8 cellular contexts compared by ENCODE assay signal in the genomic region with DNA sequence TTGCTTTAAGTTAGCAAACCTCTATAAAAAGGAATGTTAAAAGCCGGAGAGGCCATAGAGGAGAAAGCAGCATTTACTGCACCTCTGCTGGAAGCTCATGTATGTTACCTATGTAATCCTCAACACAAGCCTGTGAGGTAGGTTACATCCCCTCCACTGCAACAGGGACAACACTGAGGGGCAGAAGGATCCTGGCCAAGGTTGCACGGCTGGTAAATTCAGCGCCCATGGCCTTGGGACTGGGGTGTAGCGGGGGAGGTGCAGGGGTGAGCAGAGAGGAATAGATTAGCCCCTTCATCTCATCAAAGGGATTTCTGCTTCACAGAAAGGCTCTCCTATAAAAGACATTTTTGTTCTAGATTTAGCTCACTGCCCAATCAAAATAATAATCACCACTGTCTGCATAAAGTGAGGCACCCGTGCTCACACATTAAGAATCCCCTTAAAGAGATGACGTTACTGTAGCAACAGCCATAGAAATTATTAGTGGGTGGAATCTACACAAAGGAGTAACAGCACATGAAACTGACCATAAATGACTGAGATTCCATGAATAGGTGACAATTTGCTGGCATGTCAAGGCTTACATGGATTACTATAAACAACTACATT. TPM values are rescaled to one million over a fixed set of nuclear protein-coding genes. Genes with fewer than 3 reads are reported as not detected.
DNase-seq lines count a peak whose midpoint lies in the region; ATAC-seq, FAIRE-seq and TF ChIP-seq lines count a peak whose summit lies in the region.
"Had no signal": no experiment of that assay in that cellular context is flagged by ENCODE, and none has a peak within 500 bp of the region (broad histone marks: within the 10 kb centered on the region; RNA-seq: fewer than 3 reads in every experiment).

No MANE protein-coding gene starts in this region.

- no peak for TF ChIP-seq RAD21 in HCT116 (IDR thresholded peaks at IDR 0.05; ENCODE audit: low read depth)

- H3K4me1 ChIP-seq in HCT116 (ENCODE audit: control insufficient read depth in 1 of 2, insufficient read depth in 2 of 2, low read length in 2 of 2) (peaks cover 14 to 42% of the 10 kb centered on the region in 2 experiments; a peak in 3 of 4 replicates), small intestine (ENCODE audit: control insufficient read depth in 2 of 2, insufficient read depth in 1 of 2, low read depth in 1 of 2, low read length in 1 of 2) (peaks cover 3 to 6% of the 10 kb centered on the region in 2 donors)

- H3K9ac ChIP-seq in HCT116 (ENCODE audit: low read length): no peak overlapping the region

- H3K4me2 ChIP-seq in HCT116 (ENCODE audit: low read length): no peak overlapping the region

- 20 to 47% (median 33%) methylated on average over 6 of the region's 6 CpGs for WGBS in small intestine, 3 donors

- BruUV-seq in HCT116 (replicated peaks; lab: Mats Ljungman, UMichigan): TSS peak; percentile 40

- TF ChIP-seq CTCF in HCT116 (IDR thresholded peaks at IDR 0.05 in 2 of 3, conservative IDR thresholded peaks at IDR 0.05 in 1 of 3; ENCODE audit: borderline replicate concordance in 1 of 3, insufficient read depth in 1 of 3, low read depth in 2 of 3, low read length in 2 of 3) (no peak), foreskin fibroblast (IDR thresholded peaks at IDR 0.05; ENCODE audit: low read depth, low read length) (no peak)

- TF ChIP-seq POLR2A in HCT116 (IDR thresholded peaks at IDR 0.05; ENCODE audit: borderline replicate concordance, extremely low read depth, insufficient read depth, insufficient read length): no peak

- intact Hi-C loops in HCT116 (cut with micrococcal nuclease): no loop called here
- intact Hi-C loops in activated CD4-positive, alpha-beta memory T cell treated with anti-CD3 and anti-CD28 coated beads for 36 hours (cut with micrococcal nuclease): loop anchor here (1.0 to 10.0 kb wide), 3 partner anchors 25 to 463 kb away; partner anchors contain the start of gene BANP

- FAIRE-seq in small intestine (lab: Jason Lieb, UNC): no peak

- H3K9me3 ChIP-seq in HCT116 (ENCODE audit: control insufficient read depth in 1 of 2, insufficient read depth in 1 of 2, low read depth in 1 of 2, low read length in 2 of 2) (no peaks in the 10 kb centered on the region), small intestine (ENCODE audit: control insufficient read depth, low read depth) (no peaks in the 10 kb centered on the region)
- H3K9me3 ChIP-seq: SJCRH30 had no signal

- H3K4me1 Mint-ChIP-seq in activated CD4-positive, alpha-beta memory T cell treated with anti-CD3 and anti-CD28 coated beads for 36 hours (ENCODE audit: low read depth): peaks cover 66% of the 10 kb centered on the region

- DNase-seq in HCT116 (ENCODE audit: low read depth, low spot score) (no peak), foreskin fibroblast (no peak), small intestine (no peak), NCI-H1092 treated with DMSO at 0.1 percent for 48 hours (lab: John Stamatoyannopoulos, UW) (no peak), dermis blood vessel endothelial cell (no peak)
- DNase-seq in activated CD4-positive, alpha-beta memory T cell treated with anti-CD3 and anti-CD28 coated beads for 36 hours: no peak
- DNase-seq in stimulated activated CD4-positive, alpha-beta T cell treated with anti-CD3 and anti-CD28 coated beads, Interleukin-15, amount 100 ng/mL, for 24 hours: no peak
- DNase-seq: SJCRH30 had no signal

- no peaks in the 10 kb centered on the region for H3K27me3 Mint-ChIP-seq in activated CD4-positive, alpha-beta memory T cell treated with anti-CD3 and anti-CD28 coated beads for 36 hours

- H2AFZ ChIP-seq in HCT116 (ENCODE audit: low read depth, low read length, poor library complexity, severe bottlenecking): no peak overlapping the region

- peaks cover 73% of the 10 kb centered on the region for H3K79me2 ChIP-seq in HCT116 (ENCODE audit: insufficient read depth, low read length)

- POLR2A ChIA-PET in HCT116 (lab: Charles Lee): interaction anchor here (1.3 kb wide), 1 partner anchor 19 kb away, joined by 3 read pairs; no protein-coding TSS in a partner anchor
- POLR2A ChIA-PET in activated CD4-positive, alpha-beta memory T cell treated with anti-CD3 and anti-CD28 coated beads for 36 hours (lab: Charles Lee): interaction anchor here (0.6 kb wide), 1 partner anchor 43 kb away, joined by 7 read pairs; no protein-coding TSS in a partner anchor

- H3K4me3 ChIP-seq in HCT116 (replicated peaks in 1 of 2; ENCODE audit: low read depth in 1 of 2, low read length in 2 of 2) (no peak overlapping the region), foreskin fibroblast (ENCODE audit: low read depth in 1 of 2, low read length in 2 of 2) (peak overlapping the region; percentile 55 to 73), small intestine (ENCODE audit: low read depth in 1 of 2, low read length in 2 of 2) (peak overlapping the region in 1 of 2 donors; percentile 88)
- H3K4me3 ChIP-seq: SJCRH30 had no signal

- H3K4me3 Mint-ChIP-seq in activated CD4-positive, alpha-beta memory T cell treated with anti-CD3 and anti-CD28 coated beads for 36 hours: peak overlapping the region; percentile 74

- H3K36me3 Mint-ChIP-seq in activated CD4-positive, alpha-beta memory T cell treated with anti-CD3 and anti-CD28 coated beads for 36 hours: peaks cover 6% of the 10 kb centered on the region

- H3K27me3 ChIP-seq in HCT116 (ENCODE audit: insufficient read depth, low read length) (no peaks in the 10 kb centered on the region), small intestine (ENCODE audit: control insufficient read depth in 2 of 2, insufficient read depth in 2 of 2, low read length in 2 of 2) (no peaks in the 10 kb centered on the region)
- H3K27me3 ChIP-seq: SJCRH30 had no signal

- ATAC-seq in HCT116: no peak

- CTCF ChIA-PET in HCT116 (lab: Charles Lee): interaction anchor here (2.4 kb wide), 1 partner anchor 28 kb away, joined by 10 read pairs; no protein-coding TSS in a partner anchor
- CTCF ChIA-PET in activated CD4-positive, alpha-beta memory T cell treated with anti-CD3 and anti-CD28 coated beads for 36 hours (lab: Charles Lee): interaction anchor here (1.1 to 2.1 kb wide), 2 partner anchors 72 to 147 kb away, joined by 5 to 6 read pairs; no protein-coding TSS in a partner anchor

- no peaks in the 10 kb centered on the region for H3K9me2 ChIP-seq in HCT116 (ENCODE audit: insufficient read depth)

- peaks cover 12% of the 10 kb centered on the region; the same call in 1 of the 2 replicates for H4K20me1 ChIP-seq in HCT116 (ENCODE audit: insufficient read depth)

- no peaks in the 10 kb centered on the region for H3K9me3 Mint-ChIP-seq in activated CD4-positive, alpha-beta memory T cell treated with anti-CD3 and anti-CD28 coated beads for 36 hours

- no peaks in the 10 kb centered on the region; a peak in 1 of 4 replicates for H3K36me3 ChIP-seq in HCT116 (ENCODE audit: control insufficient read depth in 1 of 2, insufficient read depth in 2 of 2, low read length in 2 of 2)
- H3K36me3 ChIP-seq in small intestine (ENCODE audit: control insufficient read depth in 2 of 2, insufficient read depth in 2 of 2, low read length in 2 of 2): no peaks in the 10 kb centered on the region
- H3K36me3 ChIP-seq: SJCRH30 had no signal

- peak overlapping the region; percentile 79 for H3K27ac Mint-ChIP-seq in activated CD4-positive, alpha-beta memory T cell treated with anti-CD3 and anti-CD28 coated beads for 36 hours

- RAD21 ChIA-PET in HCT116 (lab: Charles Lee; ENCODE audit: low non-redundant PET in 1 of 2, low total read pairs in 2 of 2, uncharacterized antibody in 2 of 2, unreplicated experiment in 2 of 2): no interaction called here

- H3K27ac ChIP-seq in HCT116 (ENCODE audit: low read depth, low read length) (no peak overlapping the region), small intestine (ENCODE audit: low read depth in 1 of 2, low read length in 1 of 2) (peak overlapping the region; percentile 18 to 27)
- H3K27ac ChIP-seq: SJCRH30 had no signal

TF ChIP-seq in HCT116, 20 proteins besides CTCF, POLR2A, EP300 and RAD21:
- TF ChIP-seq YY1 (IDR thresholded peaks at IDR 0.05; ENCODE audit: extremely low read depth, insufficient replicate concordance, low read depth, low read length): no peak
- TF ChIP-seq CBX3 (IDR thresholded peaks at IDR 0.05; ENCODE audit: low read depth): no peak
- TF ChIP-seq, protein P1, sequence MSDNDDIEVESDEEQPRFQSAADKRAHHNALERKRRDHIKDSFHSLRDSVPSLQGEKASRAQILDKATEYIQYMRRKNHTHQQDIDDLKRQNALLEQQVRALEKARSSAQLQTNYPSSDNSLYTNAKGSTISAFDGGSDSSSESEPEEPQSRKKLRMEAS (IDR thresholded peaks at IDR 0.05): no peak

RNA-seq across cellular contexts. Expression of gene ZCCHC14, which starts 3.3 kb away (rescaled TPM):
- total RNA-seq in HCT116 (2021; ENCODE audit: unreplicated experiment) (37.8 TPM), dermis blood vessel endothelial cell (7.5 and 12.5 TPM in 2 replicates)
- polyA plus RNA-seq in HCT116 (2012): 19.6 and 21.5 TPM in 2 replicates
- 10 to 100 TPM in 1 of 2 experiments, 1 to 10 TPM in 1; 8.7 to 10.6 TPM for total RNA-seq in activated CD4-positive, alpha-beta memory T cell treated with anti-CD3 and anti-CD28 coated beads for 36 hours
- 10 to 100 TPM in 2 of 3 donors, 1 to 10 TPM in 1; 9.2 to 14.6 (median 11.6) TPM for polyA plus RNA-seq in small intestine

Comparison
In these comparisons a context has a peak if more than half of its experiments do, and no peak if none do; other contexts are left out.
1. H3K4me3 ChIP-seq: peak in foreskin fibroblast (2 of 2); none in HCT116 (0 of 2).